1 cellular context compared by ENCODE assay signal in genomic region chr20:17611290-17611539, GRCh38.
TF ChIP-seq lines count a peak whose summit lies in the region.

No MANE protein-coding gene starts in this region.

TF ChIP-seq in HCT116, 20 proteins besides CTCF, POLR2A, EP300 and RAD21 (continued from another document):
- no peak for TF ChIP-seq REST (IDR thresholded peaks at IDR 0.05; ENCODE audit: low read depth)
- TF ChIP-seq SP1 (IDR thresholded peaks at IDR 0.05; ENCODE audit: low read depth) = no peak
- no peak for TF ChIP-seq SRF (IDR thresholded peaks at IDR 0.05; ENCODE audit: low read depth)
- TF ChIP-seq EGR1 (IDR thresholded peaks at IDR 0.05; ENCODE audit: low read depth) = no peak
- TF ChIP-seq FOSL1 (IDR thresholded peaks at IDR 0.05; ENCODE audit: low read depth) = no peak
- no peak for TF ChIP-seq CEBPB (IDR thresholded peaks at IDR 0.05; ENCODE audit: low read depth)
- no peak for TF ChIP-seq JUND (IDR thresholded peaks at IDR 0.05)
- no peak for TF ChIP-seq EZH2phosphoT487 (IDR thresholded peaks at IDR 0.05; ENCODE audit: borderline replicate concordance)
- no peak for TF ChIP-seq ZFX (IDR thresholded peaks at IDR 0.05)
- TF ChIP-seq CBX3 (IDR thresholded peaks at IDR 0.05; ENCODE audit: low read depth) = no peak
- TF ChIP-seq SIN3A (IDR thresholded peaks at IDR 0.05; ENCODE audit: low read depth) = no peak
- TF ChIP-seq ZBTB33 (IDR thresholded peaks at IDR 0.05; ENCODE audit: extremely low read depth, insufficient replicate concordance, low read length) = no peak
- TF ChIP-seq EZH2 (IDR thresholded peaks at IDR 0.05) = no peak
- TF ChIP-seq POLR2AphosphoS5 (IDR thresholded peaks at IDR 0.05; ENCODE audit: low read depth, low read length) = no peak
TF ChIP-seq in HCT116: peak in this region for 0.
